18 cellular contexts compared by ENCODE assay signal in genomic region chr20:54646156-54646517, GRCh38.
"Had no signal": no experiment of that assay in that cellular context is flagged by ENCODE, and none has a peak within 500 bp of the region (broad histone marks: within the 10 kb centered on the region; RNA-seq: fewer than 3 reads in every experiment).

No MANE protein-coding gene starts in this region.

- H3K27ac ChIP-seq: adrenal gland, cardiac muscle cell, VCaP had no signal

- DNase-seq: activated B cell treated with CpG ODN at 0.5 μM for 24 hours; activated CD4-positive, alpha-beta T cell treated with anti-CD3 and anti-CD28 coated beads, Interleukin-2, amount 50 U/mL, for 1 hour; activated CD4-positive, alpha-beta T cell treated with anti-CD3 and anti-CD28 coated beads, Interleukin-2, amount 50 U/mL, for 4 hours; activated CD4-positive, CD25-positive, alpha-beta regulatory T cell treated with anti-CD3 and anti-CD28 coated beads, Interleukin-2, amount 50 U/mL, for 72 hours; activated CD8-positive, alpha-beta memory T cell treated with anti-CD3 and anti-CD28 coated beads, Interleukin-2, amount 50 U/mL, for 4 hours; activated effector memory CD4-positive, alpha-beta T cell treated with anti-CD3 and anti-CD28 coated beads, Interleukin-2, amount 50 U/mL, for 16 hours; activated naive CD4-positive, alpha-beta T cell; activated naive CD4-positive, alpha-beta T cell treated with anti-CD3 and anti-CD28 coated beads, Interleukin-2, amount 50 U/mL, for 16 hours; activated T-cell treated with anti-CD3 and anti-CD28 coated beads, Interleukin-2, amount 50 U/mL, for 1 hour; amniotic stem cell; aorta; cerebellar nuclear complex; T-helper 9 cell had no signal

- H3K4me3 ChIP-seq: adrenal gland, cardiac muscle cell had no signal

- H3K27me3 ChIP-seq: adrenal gland, cardiac muscle cell had no signal

- H3K36me3 ChIP-seq: adrenal gland, cardiac muscle cell had no signal

- H3K9me3 ChIP-seq: adrenal gland had no signal

- FAIRE-seq: astrocyte, bronchial epithelial cell had no signal
